ENCODE assay signal across 8 cellular contexts in genomic region chrX:25020391-25021131, GRCh38. TPM values are rescaled to one million over a fixed set of nuclear protein-coding genes. Genes with fewer than 3 reads are reported as not detected.
A peak's percentile ranks its signal among the peaks of the same experiment; 100 is the strongest.
DNase-seq lines count a peak whose midpoint lies in the region; ATAC-seq and TF ChIP-seq lines count a peak whose summit lies in the region.

No MANE protein-coding gene starts in this region.

- H3K9me3 ChIP-seq in left lung (no peaks in the 10 kb centered on the region), upper lobe of right lung (no peaks in the 10 kb centered on the region)

- no peaks in the 10 kb centered on the region for H3K36me3 Mint-ChIP-seq in activated naive CD8-positive, alpha-beta T cell

- peaks cover 26% of the 10 kb centered on the region for H3K27me3 Mint-ChIP-seq in activated naive CD8-positive, alpha-beta T cell

- TF ChIP-seq CTCF in C4-2B (conservative IDR thresholded peaks at IDR 0.05) (peak; percentile 79), LNCAP (IDR thresholded peaks at IDR 0.05) (peak; percentile 74), left lung (IDR thresholded peaks at IDR 0.05) (peak; percentile 32 to 47), upper lobe of right lung (IDR thresholded peaks at IDR 0.05) (peak; percentile 37)

- H3K27ac ChIP-seq in C4-2B, result no peak overlapping the region
- H3K27ac ChIP-seq in left lung, result no peak overlapping the region
- no peak overlapping the region for H3K27ac ChIP-seq in upper lobe of right lung

- no peaks in the 10 kb centered on the region for H3K9me3 Mint-ChIP-seq in activated naive CD8-positive, alpha-beta T cell (ENCODE audit: low read depth)

- H3K36me3 ChIP-seq in left lung, result no peaks in the 10 kb centered on the region
- H3K36me3 ChIP-seq in upper lobe of right lung, result no peaks in the 10 kb centered on the region

- H3K27ac Mint-ChIP-seq in activated naive CD8-positive, alpha-beta T cell, result no peak overlapping the region

- H3K4me1 ChIP-seq in left lung (peaks cover 2 to 3% of the 10 kb centered on the region in 2 donors), upper lobe of right lung (no peaks in the 10 kb centered on the region)

- intact Hi-C loops in left lung (cut with DNase I) (no loop called here), upper lobe of right lung (cut with DNase I) (no loop called here)

- H3K4me3 ChIP-seq in left lung, result no peak overlapping the region
- H3K4me3 ChIP-seq in upper lobe of right lung, result no peak overlapping the region

- ATAC-seq in GM19043 (IDR thresholded peaks at IDR 0.05; ENCODE audit: low read depth, unreplicated experiment) (peak; percentile 71), left lung (peak; percentile 66), upper lobe of right lung (peak; percentile 54)

- H3K4me3 Mint-ChIP-seq in activated naive CD8-positive, alpha-beta T cell, result peak overlapping the region; percentile 51

- peaks cover 31% of the 10 kb centered on the region for H3K4me1 Mint-ChIP-seq in activated naive CD8-positive, alpha-beta T cell (ENCODE audit: low read depth)

- H3K27me3 ChIP-seq in left lung, result peaks cover 84 to 100% of the 10 kb centered on the region in 2 donors
- peaks cover 77% of the 10 kb centered on the region for H3K27me3 ChIP-seq in upper lobe of right lung

- DNase-seq in left lung (no peak), upper lobe of right lung (no peak), GM19238 (ENCODE audit: insufficient read length, low spot score) (no peak), NOMO-1 (lab: John Stamatoyannopoulos, UW; ENCODE audit: unreplicated experiment in 2 of 2) (no peak)

RNA-seq across cellular contexts. Expression of gene ARX, which starts 4.8 kb away (rescaled TPM):
- total RNA-seq in left lung, result under 1 TPM in 1 of 2 donors, not detected in 1; 0.26 TPM
- not detected for total RNA-seq in upper lobe of right lung
